In the genomic region with DNA sequence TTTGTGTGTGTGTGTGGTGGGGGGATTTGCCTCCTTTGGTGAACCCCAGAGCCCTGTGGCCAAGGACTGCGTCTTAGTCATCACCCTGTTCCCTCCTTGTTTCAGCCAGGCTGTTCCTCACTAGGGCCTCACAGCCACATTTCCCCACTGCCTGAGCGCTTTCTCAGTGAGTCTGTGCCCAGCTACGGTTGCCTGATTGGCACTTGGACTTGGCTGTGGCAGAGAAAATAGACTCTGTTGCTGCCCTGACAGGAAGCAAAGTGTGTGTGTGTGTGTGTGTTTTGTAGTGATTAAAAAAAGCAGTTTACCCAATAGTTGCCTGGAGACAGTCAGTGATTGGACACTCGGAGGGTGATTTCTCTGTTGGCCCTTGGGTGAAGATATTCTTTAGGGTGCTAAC, we compare ENCODE assay signal across 12 cellular contexts.
DNase-seq lines count a peak whose midpoint lies in the region; ATAC-seq and TF ChIP-seq lines count a peak whose summit lies in the region.
"Had no signal": no experiment of that assay in that cellular context is flagged by ENCODE, and none has a peak within 500 bp of the region (broad histone marks: within the 10 kb centered on the region; RNA-seq: fewer than 3 reads in every experiment).

No MANE protein-coding gene starts in this region.

- H3K4me1 ChIP-seq in adrenal gland (replicated peaks in 1 of 2) (peaks cover 34 to 67% of the 10 kb centered on the region in 2 donors), heart left ventricle (peaks cover 0 to 95% (median 54%) of the 10 kb centered on the region in 12 donors), Karpas-422 (ENCODE audit: low read length) (no peaks in the 10 kb centered on the region)

- no peaks in the 10 kb centered on the region for H3K9me3 ChIP-seq in adrenal gland (replicated peaks in 1 of 3)
- H3K9me3 ChIP-seq in heart left ventricle: peaks cover 0 to 8% (median 0%) of the 10 kb centered on the region in 12 donors
- H3K9me3 ChIP-seq in Karpas-422 (ENCODE audit: low read length): no peaks in the 10 kb centered on the region
- H3K9me3 ChIP-seq: esophagus squamous epithelium had no signal

- no peaks in the 10 kb centered on the region for H3K36me3 ChIP-seq in adrenal gland (replicated peaks in 1 of 2)
- peaks cover 0 to 6% (median 0%) of the 10 kb centered on the region in 9 donors for H3K36me3 ChIP-seq in heart left ventricle
- H3K36me3 ChIP-seq in Karpas-422 (ENCODE audit: insufficient read depth, low read length): no peaks in the 10 kb centered on the region
- H3K36me3 ChIP-seq: esophagus squamous epithelium had no signal

- H3K4me2 ChIP-seq in Karpas-422 (ENCODE audit: low read depth, low read length, poor library complexity, severe bottlenecking): no peak overlapping the region

- H4K20me1 ChIP-seq in Karpas-422 (ENCODE audit: insufficient read depth, low read depth, low read length): no peaks in the 10 kb centered on the region

- no peaks in the 10 kb centered on the region for H3K27me3 ChIP-seq in adrenal gland
- no peaks in the 10 kb centered on the region for H3K27me3 ChIP-seq in heart left ventricle
- no peaks in the 10 kb centered on the region for H3K27me3 ChIP-seq in Karpas-422 (ENCODE audit: low read length)
- H3K27me3 ChIP-seq: esophagus squamous epithelium had no signal

- TF ChIP-seq CTCF in adrenal gland (IDR thresholded peaks at IDR 0.05) (no peak), heart left ventricle (IDR thresholded peaks at IDR 0.05) (no peak)

- WGBS in adrenal gland, 4 donors: 9 to 28% (median 15%) methylated on average over 3 to 4 of the region's 4 CpGs
- 36 to 52% (median 43%) methylated on average over 4 of the region's 4 CpGs for WGBS in heart left ventricle, 4 donors

- H3K27ac ChIP-seq in adrenal gland (peak overlapping the region; percentile 32 to 69 (median 46)), heart left ventricle (peak overlapping the region in 9 of 12 donors; percentile 38 to 85 (median 65)), Karpas-422 (ENCODE audit: low read length) (no peak overlapping the region)

- H3K9me2 ChIP-seq in Karpas-422 (replicated peaks; ENCODE audit: insufficient read depth, low read length): no peaks in the 10 kb centered on the region

- TF ChIP-seq POLR2A in adrenal gland (IDR thresholded peaks at IDR 0.05) (peak in 1 of 2 donors; percentile 59), heart left ventricle (IDR thresholded peaks at IDR 0.05) (no peak)

- H2AFZ ChIP-seq in Karpas-422 (ENCODE audit: low read length): no peak overlapping the region

- H3K79me2 ChIP-seq in Karpas-422 (ENCODE audit: low read length): no peaks in the 10 kb centered on the region

- intact Hi-C loops in adrenal gland (cut with DNase I) (loop anchor here in 1 of 2 donors (10.0 kb wide), 1 partner anchor 275 kb away; no protein-coding TSS in a partner anchor), heart left ventricle (cut with DNase I) (loop anchor here in 5 of 10 donors (10.0 kb wide), 6 partner anchors 45 to 285 kb away; a partner anchor contains a TSS), posterior cingulate gyrus (cut with DNase I) (loop anchor here (10.0 kb wide), 1 partner anchor 135 kb away; no protein-coding TSS in a partner anchor)

- ATAC-seq in heart left ventricle: peak; percentile 84 to 94 (median 92)
- no peak for ATAC-seq in GM21515 (IDR thresholded peaks at IDR 0.05; ENCODE audit: unreplicated experiment)
- no peak for ATAC-seq in GM19455 (IDR thresholded peaks at IDR 0.05; ENCODE audit: unreplicated experiment)
- ATAC-seq in activated CD4-positive, CD25-positive, alpha-beta regulatory T cell treated with anti-CD3 and anti-CD28 coated beads, Interleukin-2, amount 50 U/mL, for 24 hours: no peak
- ATAC-seq: activated CD8-positive, alpha-beta T cell treated with anti-CD3 and anti-CD28 coated beads, Interleukin-2, amount 10 ng/mL, durations not matched to agents 7 days and 5 days had no signal

- H3K9ac ChIP-seq in Karpas-422 (ENCODE audit: low read length): no peak overlapping the region

- H3K4me3 ChIP-seq in adrenal gland: no peak overlapping the region
- peak overlapping the region in 1 of 12 donors; percentile 24 for H3K4me3 ChIP-seq in heart left ventricle
- no peak overlapping the region for H3K4me3 ChIP-seq in Karpas-422 (ENCODE audit: low read length)
- H3K4me3 ChIP-seq: esophagus squamous epithelium had no signal

- DNase-seq in EL (peak; percentile 6), adrenal gland (peak; percentile 61 to 92 (median 85)), heart left ventricle (peak in 4 of 5 donors; percentile 65 to 83 (median 71)), posterior cingulate gyrus (peak in 9 of 10 donors; percentile 38 to 90 (median 55)), Karpas-422 (no peak)
- DNase-seq: activated CD8-positive, alpha-beta T cell treated with anti-CD3 and anti-CD28 coated beads, Interleukin-2, amount 10 ng/mL, durations not matched to agents 7 days and 5 days; activated naive CD8-positive, alpha-beta T cell treated with anti-CD3 and anti-CD28 coated beads, Interleukin-2, amount 10 ng/mL, durations not matched to agents 7 days and 5 days; esophagus squamous epithelium; T-helper 1 cell had no signal

Comparison
In these comparisons a context has a peak if more than half of its experiments do, and no peak if none do; other contexts are left out.
1. ATAC-seq: peak in heart left ventricle (4 of 4); none in GM21515 (single experiment), GM19455 (single experiment) and activated CD4-positive, CD25-positive, alpha-beta regulatory T cell treated with anti-CD3 and anti-CD28 coated beads, Interleukin-2, amount 50 U/mL, for 24 hours (0 of 2).